2 cellular contexts compared by ENCODE assay signal in the genomic region with DNA sequence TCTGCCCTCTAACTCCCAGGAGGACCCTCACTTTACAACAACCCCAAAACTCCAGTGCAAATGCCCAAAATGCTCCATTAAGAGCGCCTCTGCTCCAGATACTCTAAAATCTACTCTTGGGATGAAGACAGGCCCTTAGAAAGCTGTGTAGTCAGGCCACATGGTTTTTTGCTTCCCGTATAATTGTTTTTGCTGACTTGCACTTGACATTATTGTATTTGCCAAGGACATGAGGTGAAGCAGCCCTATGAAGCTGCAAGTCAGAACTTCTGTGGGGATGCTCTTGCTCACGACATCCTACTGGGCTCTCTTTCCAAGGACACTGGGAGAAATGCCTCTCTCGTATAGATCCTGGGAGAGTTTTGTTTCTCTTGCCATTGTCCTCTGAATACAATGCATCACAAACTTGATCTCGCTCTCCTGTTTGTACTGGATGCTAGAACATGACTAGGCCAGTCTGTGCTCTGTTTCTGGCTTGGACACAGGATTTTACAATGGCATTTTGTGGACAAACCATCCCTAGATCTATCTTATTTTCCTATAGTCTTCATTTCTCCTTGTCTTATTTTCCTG.
TF ChIP-seq lines count a peak whose summit lies in the region.

No MANE protein-coding gene starts in this region.

TF ChIP-seq in HepG2, 621 proteins besides CTCF, POLR2A, EP300 and RAD21 (continued from another document):
- TF ChIP-seq, protein P1, sequence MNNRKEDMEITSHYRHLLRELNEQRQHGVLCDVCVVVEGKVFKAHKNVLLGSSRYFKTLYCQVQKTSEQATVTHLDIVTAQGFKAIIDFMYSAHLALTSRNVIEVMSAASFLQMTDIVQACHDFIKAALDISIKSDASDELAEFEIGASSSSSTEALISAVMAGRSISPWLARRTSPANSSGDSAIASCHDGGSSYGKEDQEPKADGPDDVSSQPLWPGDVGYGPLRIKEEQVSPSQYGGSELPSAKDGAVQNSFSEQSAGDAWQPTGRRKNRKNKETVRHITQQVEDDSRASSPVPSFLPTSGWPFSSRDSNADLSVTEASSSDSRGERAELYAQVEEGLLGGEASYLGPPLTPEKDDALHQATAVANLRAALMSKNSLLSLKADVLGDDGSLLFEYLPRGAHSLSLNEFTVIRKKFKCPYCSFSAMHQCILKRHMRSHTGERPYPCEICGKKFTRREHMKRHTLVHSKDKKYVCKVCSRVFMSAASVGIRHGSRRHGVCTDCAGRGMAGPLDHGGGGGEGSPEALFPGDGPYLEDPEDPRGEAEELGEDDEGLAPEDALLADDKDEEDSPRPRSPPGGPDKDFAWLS (CRISPR knock-in tag; IDR thresholded peaks at IDR 0.05; ENCODE audit: borderline replicate concordance): no peak
- TF ChIP-seq MAFK (conservative IDR thresholded peaks at IDR 0.05 in 1 of 2, IDR thresholded peaks at IDR 0.05 in 1 of 2; ENCODE audit: low read length in 2 of 2) (peak; percentile 58 to 66; a peak in 3 of 4 replicates), ZNF160 (CRISPR knock-in tag; IDR thresholded peaks at IDR 0.05) (no peak)

TF ChIP-seq in K562, 482 proteins besides CTCF, POLR2A, EP300 and RAD21 (continued from another document):
- no peak for TF ChIP-seq ARID4B (CRISPR knock-in tag; IDR thresholded peaks at IDR 0.05)
- TF ChIP-seq C11orf30 (IDR thresholded peaks at IDR 0.05; ENCODE audit: low read depth): peak; percentile 75
- TF ChIP-seq NBN (IDR thresholded peaks at IDR 0.05; ENCODE audit: low read depth): no peak
- TF ChIP-seq, protein P2, sequence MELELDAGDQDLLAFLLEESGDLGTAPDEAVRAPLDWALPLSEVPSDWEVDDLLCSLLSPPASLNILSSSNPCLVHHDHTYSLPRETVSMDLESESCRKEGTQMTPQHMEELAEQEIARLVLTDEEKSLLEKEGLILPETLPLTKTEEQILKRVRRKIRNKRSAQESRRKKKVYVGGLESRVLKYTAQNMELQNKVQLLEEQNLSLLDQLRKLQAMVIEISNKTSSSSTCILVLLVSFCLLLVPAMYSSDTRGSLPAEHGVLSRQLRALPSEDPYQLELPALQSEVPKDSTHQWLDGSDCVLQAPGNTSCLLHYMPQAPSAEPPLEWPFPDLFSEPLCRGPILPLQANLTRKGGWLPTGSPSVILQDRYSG (tag; conservative IDR thresholded peaks at IDR 0.05; ENCODE audit: low read depth): no peak
- TF ChIP-seq MEF2A (IDR thresholded peaks at IDR 0.05; ENCODE audit: control insufficient read depth, low read depth, low read length): no peak
- no peak for TF ChIP-seq MECOM (CRISPR knock-in tag; IDR thresholded peaks at IDR 0.05)
- TF ChIP-seq GABPA (tag; conservative IDR thresholded peaks at IDR 0.05; ENCODE audit: low read depth): no peak
- TF ChIP-seq ATF3 (IDR thresholded peaks at IDR 0.05): no peak
- no peak for TF ChIP-seq ATF3 (CRISPR knock-in tag; conservative IDR thresholded peaks at IDR 0.05)
- TF ChIP-seq MAFF (IDR thresholded peaks at IDR 0.05; ENCODE audit: low read length): peak; percentile 42; the same call in 1 of the 2 replicates
- TF ChIP-seq, protein P3, sequence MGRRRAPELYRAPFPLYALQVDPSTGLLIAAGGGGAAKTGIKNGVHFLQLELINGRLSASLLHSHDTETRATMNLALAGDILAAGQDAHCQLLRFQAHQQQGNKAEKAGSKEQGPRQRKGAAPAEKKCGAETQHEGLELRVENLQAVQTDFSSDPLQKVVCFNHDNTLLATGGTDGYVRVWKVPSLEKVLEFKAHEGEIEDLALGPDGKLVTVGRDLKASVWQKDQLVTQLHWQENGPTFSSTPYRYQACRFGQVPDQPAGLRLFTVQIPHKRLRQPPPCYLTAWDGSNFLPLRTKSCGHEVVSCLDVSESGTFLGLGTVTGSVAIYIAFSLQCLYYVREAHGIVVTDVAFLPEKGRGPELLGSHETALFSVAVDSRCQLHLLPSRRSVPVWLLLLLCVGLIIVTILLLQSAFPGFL (CRISPR knock-in tag; IDR thresholded peaks at IDR 0.05): no peak
- TF ChIP-seq POLR2G (IDR thresholded peaks at IDR 0.05; ENCODE audit: low read depth, low read length): no peak
- no peak for TF ChIP-seq ATF7 (IDR thresholded peaks at IDR 0.05)
- TF ChIP-seq YY1 (IDR thresholded peaks at IDR 0.05; ENCODE audit: borderline replicate concordance in 1 of 3, control insufficient read depth in 1 of 3, extremely low read depth in 1 of 3, insufficient read depth in 3 of 3, insufficient read length in 1 of 3, insufficient replicate concordance in 2 of 3, low read depth in 1 of 3, low read length in 2 of 3): no peak
- TF ChIP-seq ZNF551 (CRISPR knock-in tag; IDR thresholded peaks at IDR 0.05): no peak
- TF ChIP-seq ZNF316 (IDR thresholded peaks at IDR 0.05): peak; percentile 79
- peak; percentile 25; the same call in 1 of the 2 replicates for TF ChIP-seq MAFK (IDR thresholded peaks at IDR 0.05; ENCODE audit: low read length)
- no peak for TF ChIP-seq ZNF764 (CRISPR knock-in tag; IDR thresholded peaks at IDR 0.05; ENCODE audit: low read depth)
- no peak for TF ChIP-seq ZNF134 (CRISPR knock-in tag; conservative IDR thresholded peaks at IDR 0.05)
